Comparison of ENCODE assay signal across 9 cellular contexts in the genomic region with DNA sequence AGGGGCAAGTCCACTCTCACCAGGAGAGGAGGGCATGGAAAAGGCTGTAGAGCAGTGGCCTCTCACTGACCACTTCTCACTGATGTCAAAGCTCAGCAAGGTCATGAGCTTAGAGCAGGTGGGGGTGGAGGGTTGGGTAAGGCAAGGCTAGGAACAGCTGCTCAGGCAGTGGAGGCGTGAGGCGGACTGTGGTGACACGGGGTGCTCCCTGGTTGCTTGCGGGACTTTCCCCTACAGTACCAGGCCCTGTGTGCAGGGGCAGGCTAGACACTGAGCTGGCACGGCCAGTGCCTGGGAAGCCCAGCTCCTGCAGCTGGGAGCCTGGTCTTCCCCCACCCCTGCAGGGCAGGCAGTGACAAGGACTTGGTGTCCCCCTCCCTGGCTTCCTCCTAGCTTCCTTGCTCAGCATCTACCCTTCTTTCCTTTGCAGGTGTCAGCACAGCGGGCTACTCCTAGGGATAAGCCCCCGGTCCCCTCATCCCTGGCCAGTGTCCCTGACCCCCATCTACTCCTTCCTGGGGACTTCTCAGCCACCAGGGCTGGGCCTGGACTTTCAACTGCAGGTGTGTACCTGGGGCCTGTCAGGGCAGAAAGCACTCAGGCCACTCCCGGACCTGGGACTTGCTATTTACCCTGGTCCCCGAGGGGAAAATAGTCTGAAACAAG. TPM values are rescaled to one million over a fixed set of nuclear protein-coding genes. Genes with fewer than 3 reads are reported as not detected.
A peak's percentile ranks its signal among the peaks of the same experiment; 100 is the strongest.
DNase-seq lines count a peak whose midpoint lies in the region; ATAC-seq and TF ChIP-seq lines count a peak whose summit lies in the region.
"Had no signal": no experiment of that assay in that cellular context is flagged by ENCODE, and none has a peak within 500 bp of the region (broad histone marks: within the 10 kb centered on the region; RNA-seq: fewer than 3 reads in every experiment).

No MANE protein-coding gene starts in this region.

- H3K4me1 ChIP-seq in cardiac muscle cell (ENCODE audit: low read depth): peaks cover 5% of the 10 kb centered on the region

- peaks cover 12 to 26% (median 23%) of the 10 kb centered on the region in 3 donors for H3K4me1 Mint-ChIP-seq in IgD-negative memory B cell
- H3K4me1 Mint-ChIP-seq in effector memory CD8-positive, alpha-beta T cell (ENCODE audit: low read depth in 2 of 2): peaks cover 12 to 25% of the 10 kb centered on the region in 2 donors

- peaks cover 4% of the 10 kb centered on the region for H3K36me3 Mint-ChIP-seq in IgD-negative memory B cell
- peaks cover 38% of the 10 kb centered on the region for H3K36me3 Mint-ChIP-seq in effector memory CD8-positive, alpha-beta T cell (ENCODE audit: insufficient read depth)

- no peaks in the 10 kb centered on the region for H3K9me3 ChIP-seq in cardiac muscle cell (ENCODE audit: low read depth)

- intact Hi-C loops in Right ventricle myocardium superior (cut with DNase I): no loop called here
- intact Hi-C loops in posterior vena cava (cut with DNase I): no loop called here

- ATAC-seq in Right ventricle myocardium superior (ENCODE audit: poor library complexity): no peak
- ATAC-seq in effector memory CD8-positive, alpha-beta T cell (replicated peaks): peak; percentile 64

- H3K36me3 ChIP-seq in cardiac muscle cell: peaks cover 9% of the 10 kb centered on the region

- DNase-seq in cardiac muscle cell (ENCODE audit: low read depth in 1 of 2, low spot score in 1 of 2): no peak
- no peak for DNase-seq in Right ventricle myocardium superior
- no peak for DNase-seq in effector memory CD8-positive, alpha-beta T cell
- no peak for DNase-seq in occipital lobe (lab: John Stamatoyannopoulos, UW)
- no peak for DNase-seq in SK-N-DZ (ENCODE audit: low spot score)
- DNase-seq in posterior vena cava (ENCODE audit: low spot score): no peak
- DNase-seq in NCI-H146 (lab: John Stamatoyannopoulos, UW): no peak
- DNase-seq: NCI-H1694 treated with DMSO at 0.1 percent for 48 hours had no signal

- H3K27ac ChIP-seq in cardiac muscle cell: peak overlapping the region; percentile 59

- no peaks in the 10 kb centered on the region for H3K27me3 Mint-ChIP-seq in IgD-negative memory B cell
- H3K27me3 Mint-ChIP-seq in effector memory CD8-positive, alpha-beta T cell: no peaks in the 10 kb centered on the region

- H3K4me3 ChIP-seq in cardiac muscle cell: no peak overlapping the region

- no peak for TF ChIP-seq CTCF in cardiac muscle cell (IDR thresholded peaks at IDR 0.05; ENCODE audit: low read depth, low read length)

- H3K27ac Mint-ChIP-seq in IgD-negative memory B cell: peak overlapping the region; percentile 61 to 86 (median 73)
- H3K27ac Mint-ChIP-seq in effector memory CD8-positive, alpha-beta T cell: peak overlapping the region; percentile 75 to 90

- H3K4me3 Mint-ChIP-seq in IgD-negative memory B cell: peak overlapping the region in 1 of 4 donors; percentile 58
- H3K4me3 Mint-ChIP-seq in effector memory CD8-positive, alpha-beta T cell: no peak overlapping the region

- H3K9me3 Mint-ChIP-seq in IgD-negative memory B cell: no peaks in the 10 kb centered on the region
- H3K9me3 Mint-ChIP-seq in effector memory CD8-positive, alpha-beta T cell: no peaks in the 10 kb centered on the region

- H3K27me3 ChIP-seq in cardiac muscle cell: no peaks in the 10 kb centered on the region

RNA-seq across cellular contexts. Expression of gene PISD, which starts 45.6 kb away (rescaled TPM):
- total RNA-seq in cardiac muscle cell (30.8 and 39.6 TPM in 2 replicates), Right ventricle myocardium superior (16.6 TPM), occipital lobe (37.4 TPM), posterior vena cava (10 to 100 TPM; 38.0 to 44.6 TPM)
- polyA plus RNA-seq in cardiac muscle cell (30.4 and 31.2 TPM in 2 replicates), IgD-negative memory B cell (20.7 TPM)
- polyA plus RNA-seq in SK-N-DZ (2014; cell fraction: cytosol; rRNA removed): 43.9 and 48.2 TPM in 2 replicates
- polyA plus RNA-seq in SK-N-DZ (2014; cell fraction: nucleus; rRNA removed): 131 and 134 TPM in 2 replicates
